25 cellular contexts compared by ENCODE assay signal in the genomic region with DNA sequence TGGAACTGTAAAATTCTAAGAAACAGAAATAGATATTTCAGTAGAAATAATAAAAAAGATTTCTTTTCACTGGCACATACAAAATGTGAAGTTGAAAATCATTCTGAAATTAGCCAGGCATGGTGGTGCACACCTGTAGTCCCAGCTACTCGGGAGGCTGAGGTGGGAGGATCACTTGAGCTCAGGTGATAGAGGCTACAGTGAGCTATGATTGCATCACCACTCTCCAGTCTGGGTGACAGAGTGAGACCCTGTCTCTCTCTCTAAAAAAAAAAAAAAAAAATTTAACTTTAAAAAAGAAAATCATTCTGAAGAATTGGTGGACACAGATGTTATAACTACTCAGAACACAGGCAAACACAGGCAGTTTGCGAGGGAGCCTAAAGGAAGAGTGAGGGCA.
"Had no signal": no experiment of that assay in that cellular context is flagged by ENCODE, and none has a peak within 500 bp of the region (broad histone marks: within the 10 kb centered on the region; RNA-seq: fewer than 3 reads in every experiment).

No MANE protein-coding gene starts in this region.

- H3K27me3 ChIP-seq: neural progenitor cell, ovary, spleen, stomach, thyroid gland, tibial nerve, upper lobe of left lung, vagina had no signal

- H2AFZ ChIP-seq: neural progenitor cell, parathyroid adenoma had no signal

- H3K79me2 ChIP-seq: parathyroid adenoma had no signal

- H3K36me3 ChIP-seq: neural progenitor cell, ovary had no signal

- H3K27ac ChIP-seq: neural progenitor cell, ovary, parathyroid adenoma, psoas muscle, skin epidermis, spleen, stomach, thoracic aorta, thyroid gland, tibial nerve, upper lobe of left lung, vagina had no signal

- DNase-seq: natural killer cell; occipital lobe; ovary; posterior cingulate gyrus; psoas muscle; right cardiac atrium; spleen; stimulated activated CD4-positive, alpha-beta T cell treated with anti-CD3 and anti-CD28 coated beads, Interleukin-12 subunit alpha, Interleukin-12 subunit beta, amount 100 ng/mL, for 4 hours; stimulated activated CD4-positive, alpha-beta T cell treated with anti-CD3 and anti-CD28 coated beads, Interleukin-1b, Interleukin-23, amount 100 ng/mL, for 48 hours; stimulated activated CD4-positive, alpha-beta T cell treated with anti-CD3 and anti-CD28 coated beads, Interleukin-4, amount 100 ng/mL, for 1 hour; stimulated activated naive B cell treated with anti-CD40 and anti-IgM and Interleukin-4, amounts not matched to agents 10 μg/mL and 1 μg/mL and 100 μg/mL, for 72 hours; stimulated activated naive CD4-positive, alpha-beta T cell treated with Interleukin-2 at 50 U/mL for 16 hours; stomach; thyroid gland; upper lobe of left lung had no signal

- H3K9me3 ChIP-seq: ovary, psoas muscle, spleen, stomach, thoracic aorta, thyroid gland, tibial nerve, upper lobe of left lung, vagina had no signal

- H3K4me3 ChIP-seq: neural progenitor cell, ovary, psoas muscle, skin epidermis, smooth muscle cell, spleen, stomach, thoracic aorta, thyroid gland, tibial nerve, upper lobe of left lung, vagina had no signal

- H3K4me1 ChIP-seq: parathyroid adenoma, psoas muscle, stomach, tibial nerve, upper lobe of left lung had no signal

- H3K9ac ChIP-seq: neural progenitor cell, parathyroid adenoma had no signal

- FAIRE-seq: urothelium cell line had no signal

- H3K4me2 ChIP-seq: neural progenitor cell, smooth muscle cell had no signal

- ATAC-seq: natural killer cell; psoas muscle; right cardiac atrium; sciatic nerve; stimulated activated effector memory CD8-positive, alpha-beta T cell treated with anti-CD3 and anti-CD28 coated beads, Interleukin-12 subunit alpha, Interleukin-12 subunit beta, amount 100 ng/mL, for 72 hours; stimulated activated naive B cell treated with anti-CD40 and anti-IgM and Interleukin-4, amounts not matched to agents 10 μg/mL and 1 μg/mL and 100 μg/mL, for 72 hours had no signal
